8 cellular contexts compared by ENCODE assay signal in genomic region chr1:117059678-117060440, GRCh38. TPM values are rescaled to one million over a fixed set of nuclear protein-coding genes. Genes with fewer than 3 reads are reported as not detected.
DNase-seq lines count a peak whose midpoint lies in the region; ATAC-seq and TF ChIP-seq lines count a peak whose summit lies in the region.

Gene TTF2 (plus strand): TSS chr1:117060326. CDS start chr1:117060347, 21 bp downstream.

- no peaks in the 10 kb centered on the region for H3K27me3 Mint-ChIP-seq in natural killer cell treated with Interleukin-12 subunit alpha and Interleukin-12 subunit beta and Interleukin-15 and Interleukin-18, amount 100 ng/mL, for 72 hours

- no peak within 1 kb of the TSS for H3K4me3 Mint-ChIP-seq in natural killer cell treated with Interleukin-12 subunit alpha and Interleukin-12 subunit beta and Interleukin-15 and Interleukin-18, amount 100 ng/mL, for 72 hours

- DNase-seq in EL, result peak; percentile 99
- peak; percentile 97 for DNase-seq in H4 (ENCODE audit: low spot score)
- DNase-seq in LNCaP clone FGC (ENCODE audit: low read depth), result peak; percentile 99
- DNase-seq in RPMI8226, result peak; percentile 96
- peak; percentile 81 to 89 for DNase-seq in activated T-helper 1 cell treated with anti-CD3 and anti-CD28 coated beads, Interleukin-2, amount 50 U/mL, for 16 hours (ENCODE audit: low read depth in 1 of 2, low spot score in 1 of 2)
- peak; percentile 99 for DNase-seq in fibroblast of pulmonary artery (ENCODE audit: low read depth)
- DNase-seq in natural killer cell treated with Interleukin-12 subunit alpha and Interleukin-12 subunit beta and Interleukin-15 and Interleukin-18, amount 100 ng/mL, for 72 hours (ENCODE audit: low spot score), result peak; percentile 95
- peak; percentile 95 for DNase-seq in stimulated activated naive CD4-positive, alpha-beta T cell treated with Interleukin-2 at 50 U/mL for 16 hours (lab: John Stamatoyannopoulos, UW)

- H3K36me3 Mint-ChIP-seq in natural killer cell treated with Interleukin-12 subunit alpha and Interleukin-12 subunit beta and Interleukin-15 and Interleukin-18, amount 100 ng/mL, for 72 hours, result peaks cover 4% of the 10 kb centered on the region

- H3K4me3 ChIP-seq in LNCaP clone FGC (ENCODE audit: low read depth, low read length) (peak within 1 kb of the TSS; percentile 76), fibroblast of pulmonary artery (replicated peaks; ENCODE audit: low read depth, low read length) (peak within 1 kb of the TSS; percentile 87)

- H3K4me1 Mint-ChIP-seq in natural killer cell treated with Interleukin-12 subunit alpha and Interleukin-12 subunit beta and Interleukin-15 and Interleukin-18, amount 100 ng/mL, for 72 hours (ENCODE audit: low read depth in 2 of 2), result peaks cover 25 to 37% of the 10 kb centered on the region in 2 donors

- no peak within 1 kb of the TSS for H3K27ac Mint-ChIP-seq in natural killer cell treated with Interleukin-12 subunit alpha and Interleukin-12 subunit beta and Interleukin-15 and Interleukin-18, amount 100 ng/mL, for 72 hours

- TF ChIP-seq CTCF in LNCaP clone FGC (IDR thresholded peaks at IDR 0.05; ENCODE audit: control insufficient read depth, extremely low read depth, insufficient read depth) (no peak), fibroblast of pulmonary artery (IDR thresholded peaks at IDR 0.05; ENCODE audit: low read length, missing control alignments) (peak; percentile 10)

- no peaks in the 10 kb centered on the region for H3K9me3 Mint-ChIP-seq in natural killer cell treated with Interleukin-12 subunit alpha and Interleukin-12 subunit beta and Interleukin-15 and Interleukin-18, amount 100 ng/mL, for 72 hours

- peak; percentile 98 for ATAC-seq in natural killer cell treated with Interleukin-12 subunit alpha and Interleukin-12 subunit beta and Interleukin-15 and Interleukin-18, amount 100 ng/mL, for 72 hours

RNA-seq across cellular contexts. Expression of gene TTF2, which starts in this region (rescaled TPM):
- total RNA-seq in H4 (2014; rRNA removed; shearing (Covaris generic)), result 2.9 and 5.9 TPM in 2 replicates
- 100 to 1,000 TPM in 1 of 2 donors, 10 to 100 TPM in 1; 87.0 to 151 TPM for total RNA-seq in natural killer cell treated with Interleukin-12 subunit alpha and Interleukin-12 subunit beta and Interleukin-15 and Interleukin-18, amount 100 ng/mL, for 72 hours

Comparison
In these comparisons a context has a peak if more than half of its experiments do, and no peak if none do; other contexts are left out.
1. Peak in every context shown above with its lines: DNase-seq, ATAC-seq and H3K4me3 ChIP-seq.
2. RNA of gene TTF2 (total RNA-seq): 87.0 to 151 TPM in natural killer cell treated with Interleukin-12 subunit alpha and Interleukin-12 subunit beta and Interleukin-15 and Interleukin-18, amount 100 ng/mL, for 72 hours; 2.9 to 5.9 TPM in H4; every median in the first group is over 10 times any median in the second.